13 cellular contexts compared by ENCODE assay signal in the genomic region with DNA sequence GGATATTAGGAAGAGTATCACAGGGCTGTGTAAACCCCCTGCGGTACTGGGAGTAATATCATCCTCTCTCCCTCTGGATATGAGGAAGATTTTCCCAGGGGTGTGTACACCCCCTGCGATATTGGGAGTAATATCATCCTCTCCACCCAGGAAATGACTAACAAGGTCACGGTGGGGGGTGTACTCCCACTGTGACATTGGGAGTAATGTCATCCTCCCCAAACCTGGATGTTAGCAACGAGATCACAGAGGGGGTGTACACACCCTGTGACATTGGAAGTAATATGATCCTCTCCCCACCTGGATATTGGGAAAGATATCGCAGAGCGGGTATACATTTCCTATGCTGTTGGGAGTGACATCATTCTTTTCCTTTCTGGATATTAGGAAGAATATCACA. TPM values are rescaled to one million over a fixed set of nuclear protein-coding genes. Genes with fewer than 3 reads are reported as not detected.
"Had no signal": no experiment of that assay in that cellular context is flagged by ENCODE, and none has a peak within 500 bp of the region (broad histone marks: within the 10 kb centered on the region; RNA-seq: fewer than 3 reads in every experiment).

No MANE protein-coding gene starts in this region.

RNA-seq across cellular contexts. Expression of gene SSUH2, which starts 40.4 kb away (rescaled TPM):
- total RNA-seq: glomerular endothelial cell; kidney epithelial cell; lower lobe of right lung; lung microvascular endothelial cell; naive thymus-derived CD8-positive, alpha-beta T cell had no signal
- polyA plus RNA-seq: naive thymus-derived CD8-positive, alpha-beta T cell had no signal

RNA-seq across cellular contexts. Expression of gene CAV3, which starts 48.6 kb away (rescaled TPM):
- total RNA-seq: dermis microvascular lymphatic vessel endothelial cell; endodermal cell; esophagus mucosa; esophagus squamous epithelium; glomerular endothelial cell; kidney epithelial cell; lower lobe of right lung; lung microvascular endothelial cell; mesenteric fat pad; mesothelial cell of epicardium; mucosa of descending colon; naive thymus-derived CD8-positive, alpha-beta T cell had no signal
- polyA plus RNA-seq: keratinocyte; naive thymus-derived CD8-positive, alpha-beta T cell had no signal
